ENCODE assay signal across 1 cellular context in genomic region chr20:44734938-44735337, GRCh38.
TF ChIP-seq lines count a peak whose summit lies in the region.

No MANE protein-coding gene starts in this region.

TF ChIP-seq in endothelial cell of umbilical vein, 7 proteins besides CTCF, POLR2A, EP300 and RAD21:
- no peak for TF ChIP-seq POLR2AphosphoS5 (IDR thresholded peaks at IDR 0.05; ENCODE audit: insufficient read depth, low read depth, low read length)
- TF ChIP-seq JUN (IDR thresholded peaks at IDR 0.05; ENCODE audit: borderline replicate concordance, insufficient read depth, insufficient read length, low read depth): no peak
- no peak for TF ChIP-seq FOS (IDR thresholded peaks at IDR 0.05; ENCODE audit: borderline replicate concordance, insufficient read depth, low read length)
- no peak for TF ChIP-seq EZH2 (IDR thresholded peaks at IDR 0.05; ENCODE audit: borderline replicate concordance, low read depth, low read length, severe bottlenecking)
- no peak for TF ChIP-seq GATA2 (IDR thresholded peaks at IDR 0.05; ENCODE audit: insufficient read depth, insufficient read length, low read depth, low read length)
- TF ChIP-seq MYC (IDR thresholded peaks at IDR 0.05; ENCODE audit: low read depth, low read length): no peak
- TF ChIP-seq MAX (IDR thresholded peaks at IDR 0.05; ENCODE audit: insufficient read depth, insufficient read length): no peak
